13 cellular contexts compared by ENCODE assay signal in genomic region chr2:173831312-173832229, GRCh38.
A peak's percentile ranks its signal among the peaks of the same experiment; 100 is the strongest.
DNase-seq lines count a peak whose midpoint lies in the region; ATAC-seq and TF ChIP-seq lines count a peak whose summit lies in the region.
"Had no signal": no experiment of that assay in that cellular context is flagged by ENCODE, and none has a peak within 500 bp of the region (broad histone marks: within the 10 kb centered on the region; RNA-seq: fewer than 3 reads in every experiment).

No MANE protein-coding gene starts in this region.

- H3K4me1 Mint-ChIP-seq in neural crest cell (peaks cover 46% of the 10 kb centered on the region), MCF 10A (ENCODE audit: insufficient read depth, unreplicated experiment) (peaks cover 15% of the 10 kb centered on the region)
- H3K4me1 Mint-ChIP-seq: activated naive CD8-positive, alpha-beta T cell treated with anti-CD3 and anti-CD28 coated beads, Interleukin-2, amount 10 ng/mL, durations not matched to agents 7 days and 5 days had no signal

- DNase-seq in breast epithelium (ENCODE audit: low spot score in 2 of 2): peak in 1 of 2 donors; percentile 53
- DNase-seq in mammary epithelial cell: no peak
- DNase-seq in cardiac muscle cell (ENCODE audit: low read depth in 1 of 2, low spot score in 1 of 2): peak; percentile 53 to 86
- DNase-seq in neural crest cell (ENCODE audit: low read depth, low spot score): peak; percentile 47
- DNase-seq in aorta: peak in 1 of 2 donors; percentile 67
- DNase-seq in SKM-1 (lab: John Stamatoyannopoulos, UW; ENCODE audit: unreplicated experiment): no peak
- DNase-seq in stimulated activated CD4-positive, alpha-beta T cell treated with anti-CD3 and anti-CD28 coated beads, Interleukin-12 subunit alpha, Interleukin-12 subunit beta, amount 100 ng/mL, for 4 hours: no peak
- DNase-seq in MCF 10A (ENCODE audit: unreplicated experiment): no peak
- DNase-seq: activated CD4-positive, CD25-positive, alpha-beta regulatory T cell treated with anti-CD3 and anti-CD28 coated beads, Interleukin-2, amount 50 U/mL, for 72 hours; activated naive CD8-positive, alpha-beta T cell treated with anti-CD3 and anti-CD28 coated beads, Interleukin-2, amount 10 ng/mL, durations not matched to agents 7 days and 5 days; NCI-H1436; retina had no signal

- no peak overlapping the region for H3K4me2 ChIP-seq in mammary epithelial cell (ENCODE audit: insufficient read depth, low read depth, low read length)

- TF ChIP-seq CTCF in breast epithelium (IDR thresholded peaks at IDR 0.05): no peak
- TF ChIP-seq CTCF in mammary epithelial cell (conservative IDR thresholded peaks at IDR 0.05 in 1 of 2, IDR thresholded peaks at IDR 0.05 in 1 of 2; ENCODE audit: extremely low read depth in 1 of 2, insufficient read depth in 1 of 2, low read depth in 1 of 2, low read length in 2 of 2): no peak
- no peak for TF ChIP-seq CTCF in cardiac muscle cell (IDR thresholded peaks at IDR 0.05; ENCODE audit: low read depth, low read length)
- no peak for TF ChIP-seq CTCF in neural crest cell (conservative IDR thresholded peaks at IDR 0.05)
- no peak for TF ChIP-seq CTCF in MCF 10A (IDR thresholded peaks at IDR 0.05; ENCODE audit: unreplicated experiment)

- H3K27ac ChIP-seq in breast epithelium (peak overlapping the region; percentile 57 to 88), mammary epithelial cell (ENCODE audit: insufficient read depth, low read depth, low read length) (no peak overlapping the region), cardiac muscle cell (no peak overlapping the region), aorta (ENCODE audit: low read depth in 1 of 2, low read length in 2 of 2) (no peak overlapping the region)
- H3K27ac ChIP-seq: 22Rv1 had no signal

- H3K9ac ChIP-seq in mammary epithelial cell (ENCODE audit: insufficient read depth, low read length): no peak overlapping the region

- H3K27me3 Mint-ChIP-seq in neural crest cell (ENCODE audit: low read depth) (no peaks in the 10 kb centered on the region), MCF 10A (ENCODE audit: insufficient read depth, unreplicated experiment) (peaks cover 9% of the 10 kb centered on the region)

- H3K79me2 ChIP-seq in mammary epithelial cell (ENCODE audit: insufficient read depth, low read length): no peaks in the 10 kb centered on the region

- H3K9me3 Mint-ChIP-seq in neural crest cell: peaks cover 9% of the 10 kb centered on the region
- H3K9me3 Mint-ChIP-seq in MCF 10A (ENCODE audit: unreplicated experiment): peaks cover 8% of the 10 kb centered on the region
- H3K9me3 Mint-ChIP-seq: activated naive CD8-positive, alpha-beta T cell treated with anti-CD3 and anti-CD28 coated beads, Interleukin-2, amount 10 ng/mL, durations not matched to agents 7 days and 5 days had no signal

- H3K36me3 ChIP-seq in breast epithelium: no peaks in the 10 kb centered on the region
- no peaks in the 10 kb centered on the region for H3K36me3 ChIP-seq in mammary epithelial cell (ENCODE audit: insufficient read depth, low read length)
- H3K36me3 ChIP-seq in cardiac muscle cell: no peaks in the 10 kb centered on the region
- H3K36me3 ChIP-seq in aorta (ENCODE audit: control insufficient read depth in 1 of 2, insufficient read depth in 2 of 2, low read length in 1 of 2): no peaks in the 10 kb centered on the region

- intact Hi-C loops in breast epithelium (cut with DNase I; ENCODE audit: low total_unique reads) (loop anchor here (5.0 kb wide), 1 partner anchor 201 kb away; no protein-coding TSS in a partner anchor), mammary epithelial cell (cut with micrococcal nuclease) (no loop called here), aorta (cut with DNase I) (no loop called here), MCF 10A (cut with micrococcal nuclease) (no loop called here)

- H3K4me1 ChIP-seq in breast epithelium: peaks cover 2 to 10% of the 10 kb centered on the region in 2 donors
- H3K4me1 ChIP-seq in mammary epithelial cell (ENCODE audit: insufficient read depth, low read length): peaks cover 3% of the 10 kb centered on the region
- peaks cover 4% of the 10 kb centered on the region for H3K4me1 ChIP-seq in cardiac muscle cell (ENCODE audit: low read depth)
- no peaks in the 10 kb centered on the region for H3K4me1 ChIP-seq in aorta (ENCODE audit: control insufficient read depth in 1 of 2, insufficient read depth in 2 of 2, low read length in 2 of 2)

- H3K9me3 ChIP-seq in breast epithelium: no peaks in the 10 kb centered on the region
- no peaks in the 10 kb centered on the region for H3K9me3 ChIP-seq in mammary epithelial cell (replicated peaks; ENCODE audit: insufficient read depth, low read length)
- H3K9me3 ChIP-seq in cardiac muscle cell (ENCODE audit: low read depth): no peaks in the 10 kb centered on the region
- no peaks in the 10 kb centered on the region for H3K9me3 ChIP-seq in aorta (ENCODE audit: control insufficient read depth, low read length)

- peaks cover 6% of the 10 kb centered on the region for H3K36me3 Mint-ChIP-seq in neural crest cell (ENCODE audit: low read depth)
- H3K36me3 Mint-ChIP-seq in MCF 10A (ENCODE audit: insufficient read depth, unreplicated experiment): no peaks in the 10 kb centered on the region
- H3K36me3 Mint-ChIP-seq: activated naive CD8-positive, alpha-beta T cell treated with anti-CD3 and anti-CD28 coated beads, Interleukin-2, amount 10 ng/mL, durations not matched to agents 7 days and 5 days had no signal

- POLR2A ChIA-PET in MCF 10A (lab: Yijun Ruan, JAX): no interaction called here

- dilution Hi-C loops in mammary epithelial cell (cut with HindIII; ENCODE audit: low sequenced_read_pairs): loop anchor here (5.0 kb wide), 1 partner anchor 49 kb away; no protein-coding TSS in a partner anchor

- TF ChIP-seq POLR2A in breast epithelium (IDR thresholded peaks at IDR 0.05): no peak

- CTCF ChIA-PET in mammary epithelial cell (lab: Charles Lee; ENCODE audit: low non-redundant PET): no interaction called here
- CTCF ChIA-PET in MCF 10A (lab: Yijun Ruan, JAX): interaction anchor here (0.6 kb wide), 1 partner anchor 332 kb away, joined by 3 read pairs; no protein-coding TSS in a partner anchor

- BruUV-seq in mammary epithelial cell (replicated peaks; lab: Mats Ljungman, UMichigan) (no TSS peak), MCF 10A (replicated peaks; lab: Mats Ljungman, UMichigan) (no TSS peak)

- H3K27ac Mint-ChIP-seq in neural crest cell (ENCODE audit: unreplicated experiment) (peak overlapping the region; percentile 45), MCF 10A (ENCODE audit: low read depth, unreplicated experiment) (no peak overlapping the region)
- H3K27ac Mint-ChIP-seq: activated naive CD8-positive, alpha-beta T cell treated with anti-CD3 and anti-CD28 coated beads, Interleukin-2, amount 10 ng/mL, durations not matched to agents 7 days and 5 days had no signal

- ATAC-seq in aorta (ENCODE audit: low FRiP score): peak; percentile 83

- no peak overlapping the region for H2AFZ ChIP-seq in mammary epithelial cell (ENCODE audit: low read depth, low read length)

- H3K4me3 ChIP-seq in breast epithelium: no peak overlapping the region
- no peak overlapping the region for H3K4me3 ChIP-seq in mammary epithelial cell (replicated peaks in 1 of 3; ENCODE audit: insufficient read depth in 1 of 3, low read depth in 2 of 3, low read length in 3 of 3)
- no peak overlapping the region for H3K4me3 ChIP-seq in cardiac muscle cell
- H3K4me3 ChIP-seq in aorta (ENCODE audit: low read length in 2 of 2): no peak overlapping the region

- in situ Hi-C loops in mammary epithelial cell (cut with MboI; ENCODE audit: low sequenced_read_pairs in 2 of 2): no loop called here

- H3K27me3 ChIP-seq in breast epithelium (no peaks in the 10 kb centered on the region), mammary epithelial cell (ENCODE audit: insufficient read depth, low read length) (peaks cover 6% of the 10 kb centered on the region), cardiac muscle cell (no peaks in the 10 kb centered on the region), aorta (ENCODE audit: control insufficient read depth in 1 of 2, insufficient read depth in 2 of 2, low read length in 1 of 2) (no peaks in the 10 kb centered on the region)

- H3K4me3 Mint-ChIP-seq in neural crest cell (peak overlapping the region; percentile 15), MCF 10A (ENCODE audit: unreplicated experiment) (no peak overlapping the region)
- H3K4me3 Mint-ChIP-seq: activated naive CD8-positive, alpha-beta T cell treated with anti-CD3 and anti-CD28 coated beads, Interleukin-2, amount 10 ng/mL, durations not matched to agents 7 days and 5 days had no signal

- WGBS in mammary epithelial cell (ENCODE audit: low coverage, missing lambda C conversion rate): 89% methylated on average over 8 of the region's 11 CpGs
- 53 to 55% methylated on average over 11 of the region's 11 CpGs for WGBS in aorta, 2 donors

- no peaks in the 10 kb centered on the region for H4K20me1 ChIP-seq in mammary epithelial cell (ENCODE audit: insufficient read depth, low read length)

Comparison
In these comparisons a context has a peak if more than half of its experiments do, and no peak if none do; other contexts are left out.
1. H3K27ac ChIP-seq: peak in breast epithelium (2 of 2); none in mammary epithelial cell (single experiment), cardiac muscle cell (single experiment) and aorta (0 of 2).
2. DNase-seq: peak in cardiac muscle cell (2 of 2) and neural crest cell (single experiment); none in mammary epithelial cell (single experiment), SKM-1 (single experiment), stimulated activated CD4-positive, alpha-beta T cell treated with anti-CD3 and anti-CD28 coated beads, Interleukin-12 subunit alpha, Interleukin-12 subunit beta, amount 100 ng/mL, for 4 hours (single experiment) and MCF 10A (single experiment).